Comparison of ENCODE assay signal across 22 cellular contexts in the genomic region with DNA sequence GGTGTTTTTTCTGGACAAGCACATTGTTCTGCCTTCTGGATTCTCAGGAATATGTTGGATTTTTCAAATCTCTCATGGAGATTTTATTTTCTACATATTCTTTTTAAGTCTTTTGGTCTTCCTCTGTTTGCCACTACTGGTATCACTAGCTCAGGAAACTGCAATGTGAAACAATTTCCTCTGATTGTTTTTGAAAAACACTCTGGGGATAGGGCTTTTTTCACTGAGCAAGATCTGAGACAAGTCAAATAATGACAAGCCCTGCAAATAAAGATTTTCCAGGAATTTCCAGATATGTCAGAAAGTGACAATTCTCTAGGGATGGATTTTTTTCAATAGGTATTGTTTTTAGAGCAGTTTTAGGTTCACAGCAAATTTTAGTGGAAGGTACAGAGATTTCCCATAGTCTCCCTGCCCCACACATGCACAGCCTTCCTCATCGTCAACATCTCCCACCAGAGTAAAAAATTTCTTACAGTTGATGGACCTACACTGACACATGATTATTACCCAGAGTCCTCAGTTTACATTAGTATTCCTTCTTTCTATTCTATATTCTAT.
DNase-seq lines count a peak whose midpoint lies in the region; ATAC-seq, FAIRE-seq and TF ChIP-seq lines count a peak whose summit lies in the region.
"Had no signal": no experiment of that assay in that cellular context is flagged by ENCODE, and none has a peak within 500 bp of the region (broad histone marks: within the 10 kb centered on the region; RNA-seq: fewer than 3 reads in every experiment).

No MANE protein-coding gene starts in this region.

- 70 to 79% methylated on average over 1 of the region's 1 CpG for WGBS in heart right ventricle, 2 donors
- WGBS in esophagus squamous epithelium, 2 donors = 56 to 67% methylated on average over 1 of the region's 1 CpG

- H3K9me1 ChIP-seq in endothelial cell of umbilical vein (replicated peaks; ENCODE audit: control insufficient read depth, extremely low read depth, insufficient read depth, low read length) = no peaks in the 10 kb centered on the region

- H3K4me3 ChIP-seq in heart right ventricle (no peak overlapping the region), endothelial cell of umbilical vein (replicated peaks in 1 of 3; ENCODE audit: insufficient read depth in 1 of 3, low read depth in 1 of 3, low read length in 3 of 3) (peak overlapping the region in 1 of 3 experiments; percentile 17), esophagus squamous epithelium (no peak overlapping the region)
- H3K4me3 ChIP-seq: BLaER1, GM23248 had no signal

- H3K36me3 ChIP-seq in heart right ventricle (no peaks in the 10 kb centered on the region), endothelial cell of umbilical vein (ENCODE audit: control insufficient read depth in 2 of 2, extremely low read depth in 1 of 2, insufficient read depth in 2 of 2, low read length in 2 of 2) (no peaks in the 10 kb centered on the region), esophagus squamous epithelium (no peaks in the 10 kb centered on the region)
- H3K36me3 ChIP-seq: BLaER1 had no signal

- no peaks in the 10 kb centered on the region for H4K20me1 ChIP-seq in endothelial cell of umbilical vein (replicated peaks; ENCODE audit: control insufficient read depth, extremely low read depth, insufficient read depth, low read length)
- H4K20me1 ChIP-seq: BLaER1 had no signal

- peaks cover 0 to 18% (median 0%) of the 10 kb centered on the region in 9 donors for H3K4me1 ChIP-seq in heart right ventricle
- peaks cover 8% of the 10 kb centered on the region for H3K4me1 ChIP-seq in endothelial cell of umbilical vein (ENCODE audit: control insufficient read depth, extremely low read depth, insufficient read depth, low read length)
- H3K4me1 ChIP-seq in esophagus squamous epithelium = no peaks in the 10 kb centered on the region
- H3K4me1 ChIP-seq: BLaER1, Caco-2 had no signal

- DNase-seq in heart right ventricle = no peak
- no peak for DNase-seq in left cardiac atrium
- peak; percentile 72 for DNase-seq in dermis blood vessel endothelial cell
- peak; percentile 77 for DNase-seq in endothelial cell of umbilical vein (ENCODE audit: low read depth, low spot score)
- DNase-seq in pulmonary artery endothelial cell (ENCODE audit: low read depth, low spot score) = peak; percentile 30
- no peak for DNase-seq in esophagus squamous epithelium (lab: John Stamatoyannopoulos, UW)
- DNase-seq: Caco-2; CD4-positive, CD25-positive, alpha-beta regulatory T cell; CD8-positive, alpha-beta T cell; DMS153; DND-41; GM23248; H7; HCEC 1CT had no signal

- no peak overlapping the region for H3K9ac ChIP-seq in endothelial cell of umbilical vein (replicated peaks; ENCODE audit: extremely low read depth, insufficient read depth, low read length)
- H3K9ac ChIP-seq: BLaER1, GM23248 had no signal

- H3K9me3 ChIP-seq in heart right ventricle = peaks cover 0 to 22% (median 3%) of the 10 kb centered on the region in 11 donors
- H3K9me3 ChIP-seq in endothelial cell of umbilical vein (replicated peaks; ENCODE audit: control insufficient read depth, insufficient read depth, low read length) = no peaks in the 10 kb centered on the region
- H3K9me3 ChIP-seq in esophagus squamous epithelium = no peaks in the 10 kb centered on the region
- H3K9me3 ChIP-seq: BLaER1, Caco-2 had no signal

- H3K27ac ChIP-seq in heart right ventricle (peak overlapping the region in 3 of 10 donors; percentile 33 to 54 (median 48)), endothelial cell of umbilical vein (ENCODE audit: insufficient read depth, low read depth, low read length) (peak overlapping the region; percentile 29), esophagus squamous epithelium (no peak overlapping the region)
- H3K27ac ChIP-seq: 22Rv1, BLaER1, C4-2B, GM23248 had no signal

- TF ChIP-seq POLR2A in endothelial cell of umbilical vein (IDR thresholded peaks at IDR 0.05; ENCODE audit: low read depth, low read length) = no peak
- TF ChIP-seq POLR2A in esophagus squamous epithelium (IDR thresholded peaks at IDR 0.05) = no peak

- dilution Hi-C loops in endothelial cell of umbilical vein (cut with MboI; ENCODE audit: extremely low pct_ligation_motif_present, low sequenced_read_pairs) = no loop called here

- POLR2A ChIA-PET in endothelial cell of umbilical vein (lab: Charles Lee) = no interaction called here

- CTCF ChIA-PET in endothelial cell of umbilical vein (lab: Charles Lee) = no interaction called here

- no peak for FAIRE-seq in endothelial cell of umbilical vein (lab: Jason Lieb, UNC)
- FAIRE-seq: A204.1, G401.6, GM12892, H1 had no signal

- TF ChIP-seq CTCF in heart right ventricle (IDR thresholded peaks at IDR 0.05) = no peak
- TF ChIP-seq CTCF in endothelial cell of umbilical vein (IDR thresholded peaks at IDR 0.05; ENCODE audit: extremely low read depth in 1 of 2, insufficient read depth in 1 of 2, low read depth in 1 of 2, low read length in 2 of 2) = no peak
- no peak for TF ChIP-seq CTCF in esophagus squamous epithelium (IDR thresholded peaks at IDR 0.05)

- H2AFZ ChIP-seq in endothelial cell of umbilical vein (ENCODE audit: low read depth, low read length) = no peak overlapping the region
- H2AFZ ChIP-seq: GM23248 had no signal

- peak in 5 of 8 donors; percentile 42 to 74 (median 53) for ATAC-seq in heart right ventricle
- no peak for ATAC-seq in left cardiac atrium
- no peak for ATAC-seq in GM18867 (IDR thresholded peaks at IDR 0.05; ENCODE audit: unreplicated experiment)
- ATAC-seq: CD8-positive, alpha-beta T cell had no signal

- no peak overlapping the region for H3K4me2 ChIP-seq in endothelial cell of umbilical vein (ENCODE audit: insufficient read depth, low read length)
- H3K4me2 ChIP-seq: BLaER1 had no signal

- BruUV-seq in endothelial cell of umbilical vein (replicated peaks; lab: Mats Ljungman, UMichigan) = no TSS peak

- H3K27me3 ChIP-seq in heart right ventricle (no peaks in the 10 kb centered on the region), endothelial cell of umbilical vein (ENCODE audit: control insufficient read depth in 2 of 2, insufficient read depth in 2 of 2, low read length in 2 of 2) (no peaks in the 10 kb centered on the region), esophagus squamous epithelium (no peaks in the 10 kb centered on the region)
- H3K27me3 ChIP-seq: BLaER1 had no signal

- intact Hi-C loops in heart right ventricle (cut with DNase I) = no loop called here
- intact Hi-C loops in left cardiac atrium (cut with DNase I) = no loop called here
- intact Hi-C loops in endothelial cell of umbilical vein (cut with micrococcal nuclease) = no loop called here
- intact Hi-C loops in esophagus squamous epithelium (cut with DNase I) = no loop called here

- no peaks in the 10 kb centered on the region for H3K79me2 ChIP-seq in endothelial cell of umbilical vein (ENCODE audit: control insufficient read depth, insufficient read depth, low read length)

TF ChIP-seq in endothelial cell of umbilical vein, 7 proteins besides CTCF, POLR2A, EP300 and RAD21:
- no peak for TF ChIP-seq GATA2 (IDR thresholded peaks at IDR 0.05; ENCODE audit: insufficient read depth, insufficient read length, low read depth, low read length)
- TF ChIP-seq FOS (IDR thresholded peaks at IDR 0.05; ENCODE audit: borderline replicate concordance, insufficient read depth, low read length) = no peak
- no peak for TF ChIP-seq MYC (IDR thresholded peaks at IDR 0.05; ENCODE audit: low read depth, low read length)
- TF ChIP-seq EZH2 (IDR thresholded peaks at IDR 0.05; ENCODE audit: borderline replicate concordance, low read depth, low read length, severe bottlenecking) = no peak
- TF ChIP-seq, protein P1, sequence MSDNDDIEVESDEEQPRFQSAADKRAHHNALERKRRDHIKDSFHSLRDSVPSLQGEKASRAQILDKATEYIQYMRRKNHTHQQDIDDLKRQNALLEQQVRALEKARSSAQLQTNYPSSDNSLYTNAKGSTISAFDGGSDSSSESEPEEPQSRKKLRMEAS (IDR thresholded peaks at IDR 0.05; ENCODE audit: insufficient read depth, insufficient read length) = no peak
- no peak for TF ChIP-seq POLR2AphosphoS5 (IDR thresholded peaks at IDR 0.05; ENCODE audit: insufficient read depth, low read depth, low read length)
- no peak for TF ChIP-seq JUN (IDR thresholded peaks at IDR 0.05; ENCODE audit: borderline replicate concordance, insufficient read depth, insufficient read length, low read depth)

Comparison
In these comparisons a context has a peak if more than half of its experiments do, and no peak if none do; other contexts are left out.
1. ATAC-seq: peak in heart right ventricle (5 of 8); none in left cardiac atrium (0 of 2) and GM18867 (single experiment).
2. DNase-seq: peak in dermis blood vessel endothelial cell (single experiment), endothelial cell of umbilical vein (single experiment) and pulmonary artery endothelial cell (single experiment); none in heart right ventricle (0 of 2), left cardiac atrium (single experiment) and esophagus squamous epithelium (single experiment).